8 cellular contexts compared by ENCODE assay signal in genomic region chr3:178325330-178325729, GRCh38.
DNase-seq lines count a peak whose midpoint lies in the region; ATAC-seq and TF ChIP-seq lines count a peak whose summit lies in the region.

No MANE protein-coding gene starts in this region.

- no peaks in the 10 kb centered on the region for H3F3A ChIP-seq in PC-3 (ENCODE audit: low read length, unreplicated experiment)

- H3K4me3 ChIP-seq in PC-3 (ENCODE audit: low read length) (no peak overlapping the region), spleen (no peak overlapping the region)

- H3K9ac ChIP-seq in PC-3 (ENCODE audit: low read length) = no peak overlapping the region

- intact Hi-C loops in PC-3 (cut with micrococcal nuclease) = loop anchor here (1.0 to 10.0 kb wide), 10 partner anchors 171 to 1273 kb away; no protein-coding TSS in a partner anchor
- intact Hi-C loops in spleen (cut with DNase I; ENCODE audit: low total_unique reads) = no loop called here

- H3K36me3 ChIP-seq in PC-3 (ENCODE audit: low read depth, low read length) = no peaks in the 10 kb centered on the region
- no peaks in the 10 kb centered on the region for H3K36me3 ChIP-seq in spleen

- H3K4me1 ChIP-seq in PC-3 (ENCODE audit: insufficient read depth, low read length) = no peaks in the 10 kb centered on the region
- H3K4me1 ChIP-seq in spleen = peaks cover 0 to 8% (median 2%) of the 10 kb centered on the region in 6 donors

- H3K27me3 ChIP-seq in PC-3 (ENCODE audit: low read length) = no peaks in the 10 kb centered on the region
- H3K27me3 ChIP-seq in spleen (replicated peaks in 1 of 7) = no peaks in the 10 kb centered on the region

- CTCF ChIA-PET in PC-3 (lab: Charles Lee) = no interaction called here

- no peaks in the 10 kb centered on the region for H3K79me2 ChIP-seq in PC-3 (ENCODE audit: low read length)

- TF ChIP-seq CTCF in PC-3 (conservative IDR thresholded peaks at IDR 0.05; ENCODE audit: low read depth, low read length) (peak; percentile 73), spleen (IDR thresholded peaks at IDR 0.05 in 8 of 11, conservative IDR thresholded peaks at IDR 0.05 in 3 of 11) (peak in 7 of 11 experiments; percentile 19 to 54 (median 44))

- ATAC-seq in PC-3 = peak; percentile 42; the same call in 1 of the 2 replicates

- no TSS peak for BruUV-seq in PC-3 (replicated peaks; lab: Mats Ljungman, UMichigan)

- no peak overlapping the region for H3K4me2 ChIP-seq in PC-3 (ENCODE audit: low read length)

- DNase-seq in DMS 273 (lab: John Stamatoyannopoulos, UW; ENCODE audit: unreplicated experiment) (peak; percentile 40), DMS 273 treated with DMSO at 0.1 percent for 48 hours (lab: John Stamatoyannopoulos, UW) (no peak), PC-3 (peak; percentile 61), fibroblast of peridontal ligament (ENCODE audit: extremely low read depth) (peak; percentile 89), spleen (no peak), T-helper 9 cell (no peak)
- DNase-seq in activated CD4-positive, CD25-positive, alpha-beta regulatory T cell (lab: John Stamatoyannopoulos, UW) = no peak
- DNase-seq in activated CD4-positive, alpha-beta T cell treated with anti-CD3 and anti-CD28 coated beads, Interleukin-2, amount 50 U/mL, for 48 hours = no peak

- POLR2A ChIA-PET in PC-3 (lab: Charles Lee; ENCODE audit: unreplicated experiment) = no interaction called here

- H3K9me3 ChIP-seq in PC-3 (ENCODE audit: low read length) (no peaks in the 10 kb centered on the region), spleen (no peaks in the 10 kb centered on the region)

- no peaks in the 10 kb centered on the region for H3K9me2 ChIP-seq in PC-3 (replicated peaks; ENCODE audit: low read length)

- 4 to 12% (median 6%) methylated on average over 1 of the region's 1 CpG for WGBS in spleen, 5 donors

- H2AFZ ChIP-seq in PC-3 (ENCODE audit: low read length) = no peak overlapping the region

- H3K27ac ChIP-seq in PC-3 (ENCODE audit: low read length) (no peak overlapping the region), spleen (peak overlapping the region in 1 of 8 donors; percentile 3)

- TF ChIP-seq POLR2A in spleen (IDR thresholded peaks at IDR 0.05) = no peak

- no peaks in the 10 kb centered on the region for H4K20me1 ChIP-seq in PC-3 (ENCODE audit: low read length)

Comparison
In these comparisons a context has a peak if more than half of its experiments do, and no peak if none do; other contexts are left out.
1. DNase-seq: peak in DMS 273 (single experiment), PC-3 (single experiment) and fibroblast of peridontal ligament (single experiment); none in DMS 273 treated with DMSO at 0.1 percent for 48 hours (single experiment), spleen (single experiment), activated CD4-positive, CD25-positive, alpha-beta regulatory T cell (0 of 4), T-helper 9 cell (single experiment) and activated CD4-positive, alpha-beta T cell treated with anti-CD3 and anti-CD28 coated beads, Interleukin-2, amount 50 U/mL, for 48 hours (0 of 2).